15 cellular contexts compared by ENCODE assay signal in genomic region chr1:151825811-151826660, GRCh38. TPM values are rescaled to one million over a fixed set of nuclear protein-coding genes. Genes with fewer than 3 reads are reported as not detected.
DNase-seq lines count a peak whose midpoint lies in the region; ATAC-seq lines count a peak whose summit lies in the region.
"Had no signal": no experiment of that assay in that cellular context is flagged by ENCODE, and none has a peak within 500 bp of the region (broad histone marks: within the 10 kb centered on the region; RNA-seq: fewer than 3 reads in every experiment).

No MANE protein-coding gene starts in this region.

- H3K4me1 ChIP-seq in effector memory CD4-positive, alpha-beta T cell (ENCODE audit: control insufficient read depth, insufficient read depth, low read length, poor library complexity, severe bottlenecking) = peaks cover 55% of the 10 kb centered on the region

- H3K36me3 ChIP-seq in effector memory CD4-positive, alpha-beta T cell (ENCODE audit: control insufficient read depth, insufficient read depth, low read length) = no peaks in the 10 kb centered on the region

- H3K27me3 Mint-ChIP-seq in activated CD4-positive, alpha-beta T cell treated with anti-CD3 and anti-CD28 coated beads, Interleukin-2, amount 10 ng/mL, durations not matched to agents 24 days and 14 days = no peaks in the 10 kb centered on the region
- no peaks in the 10 kb centered on the region for H3K27me3 Mint-ChIP-seq in stimulated activated naive CD8-positive, alpha-beta T cell treated with anti-CD3 and anti-CD28 coated beads, Interleukin-15, Interleukin-2, amounts not matched to agents 100 ng/mL and 50 ng/mL, for 24 hours

- H3K27ac ChIP-seq in effector memory CD4-positive, alpha-beta T cell (ENCODE audit: insufficient read depth, low read length, poor library complexity, severe bottlenecking) = peak overlapping the region; percentile 66
- H3K27ac ChIP-seq: suprapubic skin had no signal

- ATAC-seq in GM21526 (IDR thresholded peaks at IDR 0.05; ENCODE audit: low FRiP score, unreplicated experiment) = no peak

- H3K4me3 ChIP-seq in effector memory CD4-positive, alpha-beta T cell (ENCODE audit: insufficient read depth, low read depth, low read length, poor library complexity, severe bottlenecking) = peak overlapping the region; percentile 39
- H3K4me3 ChIP-seq: suprapubic skin had no signal

- intact Hi-C loops in activated CD4-positive, alpha-beta T cell treated with anti-CD3 and anti-CD28 coated beads, Interleukin-2, amount 10 ng/mL, durations not matched to agents 24 days and 14 days (cut with micrococcal nuclease) = no loop called here

- H3K4me3 Mint-ChIP-seq in activated CD4-positive, alpha-beta T cell treated with anti-CD3 and anti-CD28 coated beads, Interleukin-2, amount 10 ng/mL, durations not matched to agents 24 days and 14 days = peak overlapping the region; percentile 28
- peak overlapping the region; percentile 49 for H3K4me3 Mint-ChIP-seq in stimulated activated naive CD8-positive, alpha-beta T cell treated with anti-CD3 and anti-CD28 coated beads, Interleukin-15, Interleukin-2, amounts not matched to agents 100 ng/mL and 50 ng/mL, for 24 hours

- H3K27me3 ChIP-seq in effector memory CD4-positive, alpha-beta T cell (replicated peaks; ENCODE audit: control insufficient read depth, insufficient read depth, low read length, poor library complexity, severe bottlenecking) = no peaks in the 10 kb centered on the region
- H3K27me3 ChIP-seq: suprapubic skin had no signal

- peaks cover 65% of the 10 kb centered on the region for H3K4me1 Mint-ChIP-seq in activated CD4-positive, alpha-beta T cell treated with anti-CD3 and anti-CD28 coated beads, Interleukin-2, amount 10 ng/mL, durations not matched to agents 24 days and 14 days
- peaks cover 80% of the 10 kb centered on the region for H3K4me1 Mint-ChIP-seq in stimulated activated naive CD8-positive, alpha-beta T cell treated with anti-CD3 and anti-CD28 coated beads, Interleukin-15, Interleukin-2, amounts not matched to agents 100 ng/mL and 50 ng/mL, for 24 hours (ENCODE audit: low read depth)

- DNase-seq in activated CD8-positive, alpha-beta memory T cell treated with anti-CD3 and anti-CD28 coated beads, Interleukin-2, amount 50 U/mL, for 4 hours = peak; percentile 46
- DNase-seq in activated CD8-positive, alpha-beta memory T cell treated with anti-CD3 and anti-CD28 coated beads for 24 hours = no peak
- no peak for DNase-seq in activated CD4-positive, alpha-beta T cell treated with anti-CD3 and anti-CD28 coated beads, Interleukin-2, amount 10 ng/mL, durations not matched to agents 24 days and 14 days
- DNase-seq in effector memory CD4-positive, alpha-beta T cell = peak; percentile 32 to 56 (median 37)
- no peak for DNase-seq in effector CD8-positive, alpha-beta T cell (lab: John Stamatoyannopoulos, UW)
- no peak for DNase-seq in OCI-M2 (lab: John Stamatoyannopoulos, UW; ENCODE audit: unreplicated experiment)
- DNase-seq: KBM-7, NCI-H2081 had no signal

- no peaks in the 10 kb centered on the region for H3K9me3 ChIP-seq in effector memory CD4-positive, alpha-beta T cell (ENCODE audit: control insufficient read depth, low read length)
- H3K9me3 ChIP-seq: suprapubic skin had no signal

- peak overlapping the region; percentile 57 for H3K27ac Mint-ChIP-seq in activated CD4-positive, alpha-beta T cell treated with anti-CD3 and anti-CD28 coated beads, Interleukin-2, amount 10 ng/mL, durations not matched to agents 24 days and 14 days
- H3K27ac Mint-ChIP-seq in stimulated activated naive CD8-positive, alpha-beta T cell treated with anti-CD3 and anti-CD28 coated beads, Interleukin-15, Interleukin-2, amounts not matched to agents 100 ng/mL and 50 ng/mL, for 24 hours = peak overlapping the region; percentile 65

- no peaks in the 10 kb centered on the region for H3K9me3 Mint-ChIP-seq in activated CD4-positive, alpha-beta T cell treated with anti-CD3 and anti-CD28 coated beads, Interleukin-2, amount 10 ng/mL, durations not matched to agents 24 days and 14 days
- H3K9me3 Mint-ChIP-seq in stimulated activated naive CD8-positive, alpha-beta T cell treated with anti-CD3 and anti-CD28 coated beads, Interleukin-15, Interleukin-2, amounts not matched to agents 100 ng/mL and 50 ng/mL, for 24 hours = no peaks in the 10 kb centered on the region

- no peaks in the 10 kb centered on the region for H3K36me3 Mint-ChIP-seq in activated CD4-positive, alpha-beta T cell treated with anti-CD3 and anti-CD28 coated beads, Interleukin-2, amount 10 ng/mL, durations not matched to agents 24 days and 14 days (ENCODE audit: low read depth)
- no peaks in the 10 kb centered on the region for H3K36me3 Mint-ChIP-seq in stimulated activated naive CD8-positive, alpha-beta T cell treated with anti-CD3 and anti-CD28 coated beads, Interleukin-15, Interleukin-2, amounts not matched to agents 100 ng/mL and 50 ng/mL, for 24 hours (ENCODE audit: low read depth)

RNA-seq across cellular contexts. Expression of gene RORC, which starts 5.6 kb away (rescaled TPM):
- total RNA-seq in activated CD4-positive, alpha-beta T cell treated with anti-CD3 and anti-CD28 coated beads, Interleukin-2, amount 10 ng/mL, durations not matched to agents 24 days and 14 days = 1.0 and 1.3 TPM in 2 replicates
- total RNA-seq: endothelial cell of umbilical vein had no signal

RNA-seq across cellular contexts. Expression of gene C2CD4D, which starts 13.6 kb away (rescaled TPM):
- 0.86 and 1.5 TPM in 2 replicates for total RNA-seq in activated CD4-positive, alpha-beta T cell treated with anti-CD3 and anti-CD28 coated beads, Interleukin-2, amount 10 ng/mL, durations not matched to agents 24 days and 14 days
- total RNA-seq: A172, endothelial cell of umbilical vein, H4 had no signal

RNA-seq across cellular contexts. Expression of gene LINGO4, which starts 20.8 kb away (rescaled TPM):
- not detected in 2 replicates for total RNA-seq in activated CD4-positive, alpha-beta T cell treated with anti-CD3 and anti-CD28 coated beads, Interleukin-2, amount 10 ng/mL, durations not matched to agents 24 days and 14 days
- total RNA-seq: A172; endothelial cell of umbilical vein; H4; T-helper 2 cell treated with Interferon-gamma antibody and Interleukin-4, amounts not matched to agents 100 ng/mL and 5 ng/mL, for 36 hours had no signal

RNA-seq across cellular contexts. Expression of gene THEM5, which starts 27.5 kb away (rescaled TPM):
- not detected in 2 replicates for total RNA-seq in activated CD4-positive, alpha-beta T cell treated with anti-CD3 and anti-CD28 coated beads, Interleukin-2, amount 10 ng/mL, durations not matched to agents 24 days and 14 days
- total RNA-seq: A172; endothelial cell of umbilical vein; H4; T-helper 2 cell treated with Interferon-gamma antibody and Interleukin-4, amounts not matched to agents 100 ng/mL and 5 ng/mL, for 36 hours had no signal

RNA-seq across cellular contexts. Expression of gene TDRKH, which starts 35.7 kb away (rescaled TPM):
- 12.7 and 13.3 TPM in 2 replicates for total RNA-seq in activated CD4-positive, alpha-beta T cell treated with anti-CD3 and anti-CD28 coated beads, Interleukin-2, amount 10 ng/mL, durations not matched to agents 24 days and 14 days

Comparison
In these comparisons a context has a peak if more than half of its experiments do, and no peak if none do; other contexts are left out.
1. DNase-seq: peak in activated CD8-positive, alpha-beta memory T cell treated with anti-CD3 and anti-CD28 coated beads, Interleukin-2, amount 50 U/mL, for 4 hours (single experiment) and effector memory CD4-positive, alpha-beta T cell (3 of 3); none in activated CD8-positive, alpha-beta memory T cell treated with anti-CD3 and anti-CD28 coated beads for 24 hours (single experiment), activated CD4-positive, alpha-beta T cell treated with anti-CD3 and anti-CD28 coated beads, Interleukin-2, amount 10 ng/mL, durations not matched to agents 24 days and 14 days (single experiment), effector CD8-positive, alpha-beta T cell (single experiment) and OCI-M2 (single experiment).